Comparison of ENCODE assay signal across 1 cellular context in genomic region chr13:39463611-39464010, GRCh38.
TF ChIP-seq lines count a peak whose summit lies in the region.

No MANE protein-coding gene starts in this region.

TF ChIP-seq in SK-N-SH treated with all-trans-retinoic acid at 6 μM for 48 hours, 23 proteins besides CTCF, POLR2A, EP300 and RAD21 (continued from another document):
- no peak for TF ChIP-seq CREB5 (CRISPR knock-in tag; IDR thresholded peaks at IDR 0.05; ENCODE audit: low read depth)
- TF ChIP-seq GLIS3 (CRISPR knock-in tag; IDR thresholded peaks at IDR 0.05), result no peak
